In genomic region chr2:109393211-109393610, GRCh38 we compare ENCODE assay signal across 25 cellular contexts.
DNase-seq lines count a peak whose midpoint lies in the region; ATAC-seq and TF ChIP-seq lines count a peak whose summit lies in the region.
"Had no signal": no experiment of that assay in that cellular context is flagged by ENCODE, and none has a peak within 500 bp of the region (broad histone marks: within the 10 kb centered on the region; RNA-seq: fewer than 3 reads in every experiment).

No MANE protein-coding gene starts in this region.

- peak; percentile 21 for ATAC-seq in Right ventricle myocardium superior (ENCODE audit: poor library complexity)
- no peak for ATAC-seq in left lobe of liver
- ATAC-seq: PC-3 had no signal

- H3K4me3 ChIP-seq in testis, result no peak overlapping the region
- H3K4me3 ChIP-seq: SJSA1 had no signal

- DNase-seq in DMS 273 (lab: John Stamatoyannopoulos, UW; ENCODE audit: unreplicated experiment), result peak; percentile 6
- DNase-seq in DMS 273 treated with DMSO at 0.1 percent for 48 hours (lab: John Stamatoyannopoulos, UW), result no peak
- DNase-seq in Right ventricle myocardium superior, result no peak
- no peak for DNase-seq in cardiac septum (ENCODE audit: low spot score)
- DNase-seq in hippocampal formation (lab: John Stamatoyannopoulos, UW), result peak; percentile 14 to 43
- no peak for DNase-seq in left lobe of liver (ENCODE audit: low spot score)
- no peak for DNase-seq in testis
- DNase-seq in activated CD4-positive, alpha-beta T cell treated with anti-CD3 and anti-CD28 coated beads for 1 hour, result no peak
- DNase-seq: BE2C; Calu3; DMS53; EL; GF-D8; HCEC 1CT; KG1; MM.1S; NCI-H2081; NCI-H2171 treated with DMSO at 0.1 percent for 48 hours; NCI-H446 treated with DMSO at 0.1 percent for 48 hours; NCI-H526; NCI-H82; NK-92 treated with Interleukin-12 subunit alpha and Interleukin-12 subunit beta, amount 100 ng/mL, for 24 hours; PC-3 had no signal

- H3K9me3 ChIP-seq in testis, result no peaks in the 10 kb centered on the region
- H3K9me3 ChIP-seq: BE2C, SJSA1 had no signal

- H3K27ac ChIP-seq in testis, result no peak overlapping the region
- H3K27ac ChIP-seq: 22Rv1, SJSA1 had no signal

- no peak for TF ChIP-seq CTCF in testis (IDR thresholded peaks at IDR 0.05)

- 75 to 87% methylated on average over 6 to 9 of the region's 9 CpGs for WGBS in testis, 2 donors

- no peaks in the 10 kb centered on the region for H3K4me1 ChIP-seq in testis
- H3K4me1 ChIP-seq: BE2C, SJSA1 had no signal

- no peaks in the 10 kb centered on the region for H3K36me3 ChIP-seq in testis (ENCODE audit: low read depth, missing control alignments)
- H3K36me3 ChIP-seq: BE2C, SJSA1 had no signal

- H3K27me3 ChIP-seq in testis, result no peaks in the 10 kb centered on the region
- H3K27me3 ChIP-seq: BE2C, SJSA1 had no signal

- intact Hi-C loops in Right ventricle myocardium superior (cut with DNase I), result no loop called here
- intact Hi-C loops in cardiac septum (cut with DNase I), result no loop called here
- intact Hi-C loops in testis (cut with DNase I; ENCODE audit: low total_unique reads), result no loop called here

- TF ChIP-seq POLR2A in testis (IDR thresholded peaks at IDR 0.05), result no peak

Comparison
In these comparisons a context has a peak if more than half of its experiments do, and no peak if none do; other contexts are left out.
1. DNase-seq: peak in DMS 273 (single experiment) and hippocampal formation (2 of 2); none in DMS 273 treated with DMSO at 0.1 percent for 48 hours (single experiment), Right ventricle myocardium superior (single experiment), cardiac septum (single experiment), left lobe of liver (single experiment), testis (single experiment) and activated CD4-positive, alpha-beta T cell treated with anti-CD3 and anti-CD28 coated beads for 1 hour (single experiment).